In the genomic region with DNA sequence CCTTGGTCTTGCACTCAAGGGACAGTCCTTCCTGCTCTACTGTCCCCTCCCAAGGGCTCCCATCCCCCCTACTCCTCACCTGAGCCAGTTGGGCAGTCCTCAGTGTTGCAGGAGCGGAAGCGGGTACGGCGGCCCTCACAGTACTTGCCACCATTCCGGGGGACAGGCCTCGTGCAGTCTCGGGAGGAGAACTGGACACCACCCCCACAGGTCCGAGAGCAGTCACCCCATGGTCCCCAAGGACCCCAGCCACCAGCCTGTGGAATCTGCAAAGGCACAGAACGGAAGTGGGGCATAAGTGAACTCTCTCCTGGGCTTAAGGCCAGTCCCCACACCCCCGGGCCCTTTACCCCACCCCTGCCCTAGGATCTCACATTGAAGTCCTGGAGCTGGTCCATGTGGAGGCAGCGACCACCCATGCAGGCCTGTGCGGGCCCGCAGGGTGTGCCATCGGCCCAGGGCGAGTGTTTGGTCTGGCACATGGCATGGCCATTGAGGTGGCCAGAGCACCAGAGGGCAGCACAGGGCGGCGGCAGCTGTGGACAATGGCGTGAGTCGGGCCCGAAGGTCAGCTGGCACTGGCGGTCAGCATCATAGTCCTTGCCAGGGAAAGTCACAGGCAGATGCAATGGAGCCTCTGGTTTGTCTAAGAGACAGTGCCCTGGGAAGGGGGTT, we compare ENCODE assay signal across 15 cellular contexts. TPM values are rescaled to one million over a fixed set of nuclear protein-coding genes. Genes with fewer than 3 reads are reported as not detected.
DNase-seq lines count a peak whose midpoint lies in the region; ATAC-seq and TF ChIP-seq lines count a peak whose summit lies in the region.
"Had no signal": no experiment of that assay in that cellular context is flagged by ENCODE, and none has a peak within 500 bp of the region (broad histone marks: within the 10 kb centered on the region; RNA-seq: fewer than 3 reads in every experiment).

No MANE protein-coding gene starts in this region.

- peak in 1 of 2 donors; percentile 2 for ATAC-seq in lower lobe of right lung
- ATAC-seq in GM21423 (IDR thresholded peaks at IDR 0.05; ENCODE audit: unreplicated experiment) = no peak
- no peak for ATAC-seq in HG02678 (IDR thresholded peaks at IDR 0.05; ENCODE audit: unreplicated experiment)
- ATAC-seq: activated naive CD8-positive, alpha-beta T cell treated with anti-CD3 and anti-CD28 coated beads, Interleukin-2, amount 50 U/mL, for 24 hours had no signal

- H3K9me3 ChIP-seq in lower lobe of right lung = no peaks in the 10 kb centered on the region
- H3K9me3 ChIP-seq: A549, Peyer's patch, sigmoid colon had no signal

- intact Hi-C loops in dendritic cell treated with granulocyte-macrophage colony-stimulating factor and Interleukin-4, amounts not matched to agents 40 ng/mL and 50 ng/mL, for 4 days (cut with micrococcal nuclease) = no loop called here
- intact Hi-C loops in lower lobe of right lung (cut with DNase I) = no loop called here

- DNase-seq in activated naive CD4-positive, alpha-beta T cell treated with anti-CD3 and anti-CD28 coated beads, Interleukin-2, amount 10 ng/mL, durations not matched to agents 7 days and 5 days = no peak
- DNase-seq in activated naive CD4-positive, alpha-beta T cell treated with Interleukin-2 at 50 U/mL for 16 hours = no peak
- no peak for DNase-seq in lower lobe of right lung
- peak; percentile 89 for DNase-seq in superior temporal gyrus (ENCODE audit: extremely low spot score)
- no peak for DNase-seq in kidney glomerular epithelial cell (lab: John Stamatoyannopoulos, UW)
- DNase-seq: activated naive CD8-positive, alpha-beta T cell treated with anti-CD3 and anti-CD28 coated beads, Interleukin-2, amount 50 U/mL, for 24 hours; Kasumi-1; Peyer's patch; sigmoid colon; T-helper 9 cell had no signal

- H3K27me3 ChIP-seq in lower lobe of right lung (ENCODE audit: low read depth) = no peaks in the 10 kb centered on the region
- H3K27me3 ChIP-seq: hepatocyte, Peyer's patch, sigmoid colon had no signal

- peaks cover 7% of the 10 kb centered on the region for H3K36me3 ChIP-seq in lower lobe of right lung
- H3K36me3 ChIP-seq: Peyer's patch had no signal

- H3K4me1 ChIP-seq in lower lobe of right lung = peaks cover 59% of the 10 kb centered on the region

- H3K4me1 Mint-ChIP-seq in activated naive CD4-positive, alpha-beta T cell treated with anti-CD3 and anti-CD28 coated beads, Interleukin-2, amount 10 ng/mL, durations not matched to agents 7 days and 5 days = peaks cover 58% of the 10 kb centered on the region
- peaks cover 72% of the 10 kb centered on the region for H3K4me1 Mint-ChIP-seq in dendritic cell treated with granulocyte-macrophage colony-stimulating factor and Interleukin-4, amounts not matched to agents 40 ng/mL and 50 ng/mL, for 4 days (ENCODE audit: low read depth)

- peak overlapping the region; percentile 49 for H3K27ac Mint-ChIP-seq in activated naive CD4-positive, alpha-beta T cell treated with anti-CD3 and anti-CD28 coated beads, Interleukin-2, amount 10 ng/mL, durations not matched to agents 7 days and 5 days
- H3K27ac Mint-ChIP-seq in dendritic cell treated with granulocyte-macrophage colony-stimulating factor and Interleukin-4, amounts not matched to agents 40 ng/mL and 50 ng/mL, for 4 days = peak overlapping the region; percentile 77
- H3K27ac Mint-ChIP-seq: activated naive CD8-positive, alpha-beta T cell treated with anti-CD3 and anti-CD28 coated beads, Interleukin-2, amount 50 U/mL, for 24 hours had no signal

- no peaks in the 10 kb centered on the region for H3K9me3 Mint-ChIP-seq in activated naive CD4-positive, alpha-beta T cell treated with anti-CD3 and anti-CD28 coated beads, Interleukin-2, amount 10 ng/mL, durations not matched to agents 7 days and 5 days
- no peaks in the 10 kb centered on the region for H3K9me3 Mint-ChIP-seq in dendritic cell treated with granulocyte-macrophage colony-stimulating factor and Interleukin-4, amounts not matched to agents 40 ng/mL and 50 ng/mL, for 4 days
- H3K9me3 Mint-ChIP-seq: activated naive CD8-positive, alpha-beta T cell treated with anti-CD3 and anti-CD28 coated beads, Interleukin-2, amount 50 U/mL, for 24 hours had no signal

- H3K36me3 Mint-ChIP-seq in activated naive CD4-positive, alpha-beta T cell treated with anti-CD3 and anti-CD28 coated beads, Interleukin-2, amount 10 ng/mL, durations not matched to agents 7 days and 5 days = no peaks in the 10 kb centered on the region
- H3K36me3 Mint-ChIP-seq in dendritic cell treated with granulocyte-macrophage colony-stimulating factor and Interleukin-4, amounts not matched to agents 40 ng/mL and 50 ng/mL, for 4 days (ENCODE audit: low read depth) = no peaks in the 10 kb centered on the region

- H3K4me3 ChIP-seq in lower lobe of right lung = no peak overlapping the region
- H3K4me3 ChIP-seq: A549, hepatocyte, Peyer's patch, sigmoid colon had no signal

- TF ChIP-seq CTCF in lower lobe of right lung (IDR thresholded peaks at IDR 0.05) = peak; percentile 12

- H3K4me3 Mint-ChIP-seq in activated naive CD4-positive, alpha-beta T cell treated with anti-CD3 and anti-CD28 coated beads, Interleukin-2, amount 10 ng/mL, durations not matched to agents 7 days and 5 days = no peak overlapping the region
- H3K4me3 Mint-ChIP-seq in dendritic cell treated with granulocyte-macrophage colony-stimulating factor and Interleukin-4, amounts not matched to agents 40 ng/mL and 50 ng/mL, for 4 days = no peak overlapping the region
- H3K4me3 Mint-ChIP-seq: activated naive CD8-positive, alpha-beta T cell treated with anti-CD3 and anti-CD28 coated beads, Interleukin-2, amount 50 U/mL, for 24 hours had no signal

- no peak overlapping the region for H3K27ac ChIP-seq in lower lobe of right lung
- H3K27ac ChIP-seq: A549, hepatocyte had no signal

- H3K27me3 Mint-ChIP-seq in activated naive CD4-positive, alpha-beta T cell treated with anti-CD3 and anti-CD28 coated beads, Interleukin-2, amount 10 ng/mL, durations not matched to agents 7 days and 5 days = no peaks in the 10 kb centered on the region
- H3K27me3 Mint-ChIP-seq in dendritic cell treated with granulocyte-macrophage colony-stimulating factor and Interleukin-4, amounts not matched to agents 40 ng/mL and 50 ng/mL, for 4 days = peaks cover 2% of the 10 kb centered on the region
- H3K27me3 Mint-ChIP-seq: activated naive CD8-positive, alpha-beta T cell treated with anti-CD3 and anti-CD28 coated beads, Interleukin-2, amount 50 U/mL, for 24 hours had no signal

- CTCF ChIA-PET in activated naive CD4-positive, alpha-beta T cell treated with anti-CD3 and anti-CD28 coated beads, Interleukin-2, amount 10 ng/mL, durations not matched to agents 7 days and 5 days (lab: Charles Lee) = interaction anchor here (1.2 to 4.6 kb wide), 10 partner anchors 9 to 189 kb away, joined by 3 to 53 read pairs (median 9); a partner anchor contains a TSS

RNA-seq across cellular contexts. Expression of a gene that starts 5.2 kb away (rescaled TPM):
- total RNA-seq in lower lobe of right lung = 1.4 TPM

RNA-seq across cellular contexts. Expression of a gene that starts 8.5 kb away (rescaled TPM):
- 66.3 TPM for total RNA-seq in lower lobe of right lung

RNA-seq across cellular contexts. Expression of a gene that starts 16.4 kb away (rescaled TPM):
- total RNA-seq in lower lobe of right lung = 29.6 TPM

RNA-seq across cellular contexts. Expression of a gene that starts 21.4 kb away (rescaled TPM):
- total RNA-seq in lower lobe of right lung = 283 TPM

RNA-seq across cellular contexts. Expression of a gene that starts 27.5 kb away (rescaled TPM):
- 24.1 TPM for total RNA-seq in lower lobe of right lung
